In genomic region chr9:106888992-106889631, GRCh38 we compare ENCODE assay signal across 20 cellular contexts. TPM values are rescaled to one million over a fixed set of nuclear protein-coding genes. Genes with fewer than 3 reads are reported as not detected.
A peak's percentile ranks its signal among the peaks of the same experiment; 100 is the strongest.
DNase-seq lines count a peak whose midpoint lies in the region; ATAC-seq and TF ChIP-seq lines count a peak whose summit lies in the region.
"Had no signal": no experiment of that assay in that cellular context is flagged by ENCODE, and none has a peak within 500 bp of the region (broad histone marks: within the 10 kb centered on the region; RNA-seq: fewer than 3 reads in every experiment).

No MANE protein-coding gene starts in this region.

- no peaks in the 10 kb centered on the region for H3K9me3 Mint-ChIP-seq in Caco-2 (ENCODE audit: unreplicated experiment)
- H3K9me3 Mint-ChIP-seq: activated naive CD4-positive, alpha-beta T cell treated with anti-CD3 and anti-CD28 coated beads for 36 hours; natural killer cell had no signal

- H3K36me3 ChIP-seq in Caco-2 (ENCODE audit: control insufficient read depth, insufficient read depth, low read length) (no peaks in the 10 kb centered on the region), mesodermal cell (ENCODE audit: control insufficient read depth, insufficient read depth, low read length) (peaks cover 27% of the 10 kb centered on the region), spleen (no peaks in the 10 kb centered on the region), mucosa of descending colon (ENCODE audit: low read depth) (no peaks in the 10 kb centered on the region)
- H3K36me3 ChIP-seq: ascending aorta, gastrocnemius medialis, thoracic aorta had no signal

- H3K27ac ChIP-seq in mesodermal cell (ENCODE audit: low read depth, low read length, severe bottlenecking) (peak overlapping the region; percentile 46), spleen (peak overlapping the region in 1 of 8 donors; percentile 42)
- H3K27ac ChIP-seq: ascending aorta, thoracic aorta had no signal

- peaks cover 66% of the 10 kb centered on the region for H3K4me1 ChIP-seq in Caco-2
- peaks cover 74% of the 10 kb centered on the region for H3K4me1 ChIP-seq in mesodermal cell (ENCODE audit: control insufficient read depth, insufficient read depth, low read length, poor library complexity, severe bottlenecking)
- H3K4me1 ChIP-seq in spleen, result peaks cover 0 to 16% (median 0%) of the 10 kb centered on the region in 6 donors
- H3K4me1 ChIP-seq in mucosa of descending colon (ENCODE audit: low read depth), result no peaks in the 10 kb centered on the region

- no peak for TF ChIP-seq POLR2A in spleen (IDR thresholded peaks at IDR 0.05)

- peaks cover 14% of the 10 kb centered on the region for H3K36me3 Mint-ChIP-seq in Caco-2 (ENCODE audit: insufficient read depth, unreplicated experiment)
- H3K36me3 Mint-ChIP-seq: natural killer cell had no signal

- CTCF ChIA-PET in Caco-2 (lab: Charles Lee), result no interaction called here

- H3K9me3 ChIP-seq in Caco-2 (no peaks in the 10 kb centered on the region), mesodermal cell (ENCODE audit: control insufficient read depth, low read length) (no peaks in the 10 kb centered on the region), spleen (no peaks in the 10 kb centered on the region), mucosa of descending colon (no peaks in the 10 kb centered on the region)
- H3K9me3 ChIP-seq: A549, ascending aorta, gastrocnemius medialis, thoracic aorta had no signal

- H3K4me3 ChIP-seq in Caco-2 (ENCODE audit: low read depth, low read length), result peak overlapping the region; percentile 9; the same call in 1 of the 2 replicates
- no peak overlapping the region for H3K4me3 ChIP-seq in epithelial cell of esophagus (ENCODE audit: low read length)
- H3K4me3 ChIP-seq in mesodermal cell (ENCODE audit: extremely low read depth, insufficient read depth, low read length, poor library complexity, severe bottlenecking), result no peak overlapping the region
- H3K4me3 ChIP-seq in spleen, result no peak overlapping the region
- H3K4me3 ChIP-seq in mucosa of descending colon, result no peak overlapping the region
- H3K4me3 ChIP-seq: A549, ascending aorta, gastrocnemius medialis, lung, thoracic aorta had no signal

- no TSS peak for BruUV-seq in Caco-2 (replicated peaks; lab: Mats Ljungman, UMichigan)

- H3K4me3 Mint-ChIP-seq in Caco-2 (ENCODE audit: unreplicated experiment), result peak overlapping the region; percentile 71
- H3K4me3 Mint-ChIP-seq: activated naive CD4-positive, alpha-beta T cell treated with anti-CD3 and anti-CD28 coated beads for 36 hours; natural killer cell had no signal

- peaks cover 50% of the 10 kb centered on the region for H3K4me1 Mint-ChIP-seq in Caco-2 (ENCODE audit: low read depth, unreplicated experiment)

- no peak for TF ChIP-seq CTCF in Caco-2 (IDR thresholded peaks at IDR 0.05; ENCODE audit: insufficient read depth in 1 of 2, low read depth in 1 of 2, low read length in 1 of 2, severe bottlenecking in 1 of 2, unreplicated experiment in 1 of 2)
- no peak for TF ChIP-seq CTCF in epithelial cell of esophagus (IDR thresholded peaks at IDR 0.05; ENCODE audit: insufficient read depth, low read depth, low read length, missing control alignments)
- no peak for TF ChIP-seq CTCF in spleen (IDR thresholded peaks at IDR 0.05 in 8 of 11, conservative IDR thresholded peaks at IDR 0.05 in 3 of 11)
- no peak for TF ChIP-seq CTCF in mucosa of descending colon (IDR thresholded peaks at IDR 0.05)

- H3K27ac Mint-ChIP-seq in Caco-2 (ENCODE audit: unreplicated experiment), result peak overlapping the region; percentile 95
- H3K27ac Mint-ChIP-seq: activated naive CD4-positive, alpha-beta T cell treated with anti-CD3 and anti-CD28 coated beads for 36 hours; natural killer cell had no signal

- H3K27me3 Mint-ChIP-seq in Caco-2 (ENCODE audit: insufficient read depth, unreplicated experiment), result no peaks in the 10 kb centered on the region

- DNase-seq in Caco-2 (peak; percentile 14 to 50), NCI-H69 (lab: John Stamatoyannopoulos, UW) (peak; percentile 40), epithelial cell of esophagus (ENCODE audit: low read depth) (peak; percentile 85), spleen (no peak), mucosa of descending colon (no peak)
- DNase-seq: activated naive CD4-positive, alpha-beta T cell treated with anti-CD3 and anti-CD28 coated beads for 36 hours; C1 segment of cervical spinal cord; gastrocnemius medialis; MV-4-11; natural killer cell; NCI-H2029 treated with DMSO at 0.1 percent for 48 hours; NCI-H524; SHP77 had no signal

- POLR2A ChIA-PET in Caco-2 (lab: Charles Lee), result no interaction called here

- ATAC-seq in mucosa of descending colon, result no peak
- ATAC-seq in GM21528 (IDR thresholded peaks at IDR 0.05; ENCODE audit: low FRiP score, unreplicated experiment), result no peak
- no peak for ATAC-seq in GM19467 (IDR thresholded peaks at IDR 0.05; ENCODE audit: unreplicated experiment)
- ATAC-seq: A549, gastrocnemius medialis, natural killer cell had no signal

- H3K27me3 ChIP-seq in Caco-2 (replicated peaks; ENCODE audit: control insufficient read depth, insufficient read depth, low read length) (no peaks in the 10 kb centered on the region), spleen (replicated peaks in 1 of 7) (no peaks in the 10 kb centered on the region)
- H3K27me3 ChIP-seq: ascending aorta, gastrocnemius medialis had no signal

- intact Hi-C loops in Caco-2 (cut with micrococcal nuclease; ENCODE audit: unreplicated experiment) (no loop called here), spleen (cut with DNase I; ENCODE audit: low total_unique reads) (no loop called here), mucosa of descending colon (cut with DNase I, micrococcal nuclease) (no loop called here)

- WGBS in mesodermal cell (ENCODE audit: insufficient coverage in 2 of 2), 2 experiments, result 42 to 48% methylated on average over 3 to 7 of the region's 8 CpGs
- 82 to 87% (median 84%) methylated on average over 8 of the region's 8 CpGs for whole genome bisulfite sequencing in spleen, 5 donors

RNA-seq across cellular contexts. Expression of gene ZNF462, which starts 26.1 kb away (rescaled TPM):
- total RNA-seq in Caco-2 (2022) (34.5 and 36.8 TPM in 2 replicates), spleen (10 to 100 TPM; 18.6 to 38.9 (median 22.9) TPM), mucosa of descending colon (10 to 100 TPM; 34.8 to 54.7 (median 48.7) TPM)
- polyA plus RNA-seq in mesodermal cell (2013, experiment 1 of 2), result 24.0 TPM
- 22.5 TPM for polyA plus RNA-seq in mesodermal cell (2013, experiment 2 of 2)
- polyA plus RNA-seq in spleen, result 1 to 10 TPM in 1 of 3 donors, under 1 TPM in 2; 0.36 to 1.4 (median 0.70) TPM

Comparison
In these comparisons a context has a peak if more than half of its experiments do, and no peak if none do; other contexts are left out.
1. DNase-seq: peak in Caco-2 (2 of 2), NCI-H69 (single experiment) and epithelial cell of esophagus (single experiment); none in spleen (single experiment) and mucosa of descending colon (0 of 3).